Comparison of ENCODE assay signal across 9 cellular contexts in genomic region chr11:68373810-68374501, GRCh38.
A peak's percentile ranks its signal among the peaks of the same experiment; 100 is the strongest.
DNase-seq lines count a peak whose midpoint lies in the region; ATAC-seq, FAIRE-seq and TF ChIP-seq lines count a peak whose summit lies in the region.
"Had no signal": no experiment of that assay in that cellular context is flagged by ENCODE, and none has a peak within 500 bp of the region (broad histone marks: within the 10 kb centered on the region; RNA-seq: fewer than 3 reads in every experiment).

No MANE protein-coding gene starts in this region.

- CTCF ChIA-PET in H1 (lab: Charles Lee; ENCODE audit: partially characterized antibody): interaction anchor here (0.7 to 3.4 kb wide), 13 partner anchors 9 to 395 kb away, joined by 3 to 19 read pairs (median 3); no protein-coding TSS in a partner anchor
- CTCF ChIA-PET in CD4-positive, alpha-beta T cell (lab: Charles Lee): interaction anchor here (0.6 kb wide), 1 partner anchor 1845 kb away, joined by 4 read pairs; no protein-coding TSS in a partner anchor

- no peak overlapping the region for H3K4me3 Mint-ChIP-seq in CD4-positive, alpha-beta T cell

- H3K9me3 Mint-ChIP-seq in CD4-positive, alpha-beta T cell: no peaks in the 10 kb centered on the region

- H3K23ac ChIP-seq in H1 (ENCODE audit: insufficient read length): no peak overlapping the region

- TF ChIP-seq EP300 in H1 (IDR thresholded peaks at IDR 0.05; ENCODE audit: borderline replicate concordance in 1 of 2, low read depth in 2 of 2, low read length in 2 of 2): no peak

- no peaks in the 10 kb centered on the region for H3K79me2 ChIP-seq in H1 (ENCODE audit: control insufficient read depth in 1 of 2, insufficient read depth in 2 of 2, low read length in 2 of 2)

- H3K23me2 ChIP-seq in H1 (ENCODE audit: low read depth, low read length): no peaks in the 10 kb centered on the region

- H3K9me3 ChIP-seq in H1 (ENCODE audit: insufficient read depth in 2 of 2, low read depth in 1 of 2, low read length in 1 of 2) (no peaks in the 10 kb centered on the region; a peak in 1 of 4 replicates), mucosa of rectum (ENCODE audit: control insufficient read depth in 2 of 2, low read length in 2 of 2) (no peaks in the 10 kb centered on the region), uterus (no peaks in the 10 kb centered on the region)
- no peaks in the 10 kb centered on the region for H3K9me3 ChIP-seq in CD4-positive, alpha-beta T cell (ENCODE audit: control insufficient read depth, low read length)

- H4K91ac ChIP-seq in H1 (replicated peaks; ENCODE audit: insufficient read length, low read length): no peak overlapping the region

- H2AK5ac ChIP-seq in H1 (ENCODE audit: low read depth, low read length): no peak overlapping the region

- H3K27me3 ChIP-seq in H1 (replicated peaks in 1 of 4; ENCODE audit: control insufficient read depth in 3 of 4, extremely low read depth in 1 of 4, insufficient read depth in 3 of 4, low read length in 3 of 4): no peaks in the 10 kb centered on the region
- no peaks in the 10 kb centered on the region for H3K27me3 ChIP-seq in mucosa of rectum (ENCODE audit: control insufficient read depth in 2 of 2, insufficient read depth in 2 of 2, low read length in 2 of 2)
- no peaks in the 10 kb centered on the region for H3K27me3 ChIP-seq in uterus
- H3K27me3 ChIP-seq in CD4-positive, alpha-beta T cell (ENCODE audit: control insufficient read depth, insufficient read depth, low read length): no peaks in the 10 kb centered on the region

- 0 out of 2 replicates have a peak overlapping the region, but pooled peaks have one; percentile 24 for H2BK5ac ChIP-seq in H1 (ENCODE audit: low read depth, low read length)

- TF ChIP-seq CTCF in H1 (IDR thresholded peaks at IDR 0.05; ENCODE audit: control extremely low read depth in 1 of 3, insufficient read depth in 1 of 3, low read depth in 1 of 3, low read length in 3 of 3) (no peak), uterus (IDR thresholded peaks at IDR 0.05) (no peak)
- TF ChIP-seq CTCF in CD4-positive, alpha-beta T cell (IDR thresholded peaks at IDR 0.05): no peak

- H4K8ac ChIP-seq in H1 (ENCODE audit: extremely low read depth, insufficient read depth, low read length): peak overlapping the region; percentile 28

- intact Hi-C loops in uterus (cut with DNase I; ENCODE audit: low total_unique reads): no loop called here
- intact Hi-C loops in CD4-positive, alpha-beta T cell (cut with DNase I, micrococcal nuclease): no loop called here

- WGBS in H1 (ENCODE audit: extremely low coverage in 1 of 2, insufficient coverage in 1 of 2, insufficient read length in 1 of 2, insufficient replicate concordance in 2 of 2, low coverage in 1 of 2, low lambda C conversion rate in 2 of 2, missing lambda C conversion rate in 1 of 2), 2 experiments: 92% methylated on average over 33 of the region's 33 CpGs; no CpG with 5 or more reads in 1 of the 2 experiments

- no peak overlapping the region for H3K56ac ChIP-seq in H1 (replicated peaks; ENCODE audit: insufficient read length, low read depth, low read length)

- H3K27ac ChIP-seq in H1 (ENCODE audit: low read depth, low read length): no peak overlapping the region
- peak overlapping the region; percentile 69 to 70 for H3K27ac ChIP-seq in mucosa of rectum (ENCODE audit: low read depth in 2 of 2, low read length in 2 of 2)
- peak overlapping the region; percentile 85 to 88 for H3K27ac ChIP-seq in uterus
- no peak overlapping the region for H3K27ac ChIP-seq in CD4-positive, alpha-beta T cell (ENCODE audit: low read depth, low read length)

- H3K18ac ChIP-seq in H1 (ENCODE audit: extremely low read depth, low read length): no peak overlapping the region

- no peak for TF ChIP-seq RAD21 in H1 (IDR thresholded peaks at IDR 0.05 in 1 of 2, conservative IDR thresholded peaks at IDR 0.05 in 1 of 2; ENCODE audit: low read depth in 2 of 2, low read length in 2 of 2)

- TF ChIP-seq POLR2A in H1 (IDR thresholded peaks at IDR 0.05; ENCODE audit: control extremely low read depth in 1 of 2, low read depth in 2 of 2, low read length in 2 of 2) (no peak), uterus (IDR thresholded peaks at IDR 0.05) (no peak)

- H2BK120ac ChIP-seq in H1 (replicated peaks; ENCODE audit: low read depth, low read length): no peak overlapping the region

- no peak overlapping the region for H3K4me2 ChIP-seq in H1 (ENCODE audit: insufficient read depth in 1 of 2, low read depth in 2 of 2, low read length in 2 of 2)

- H3K9ac ChIP-seq in H1 (replicated peaks in 1 of 4; ENCODE audit: extremely low read depth in 1 of 4, low read depth in 3 of 4, low read length in 3 of 4): no peak overlapping the region
- H3K9ac ChIP-seq in mucosa of rectum (ENCODE audit: low read depth in 1 of 2, low read length in 2 of 2): peak overlapping the region in 1 of 2 donors; percentile 27

- no peak for ATAC-seq in CD4-positive, alpha-beta T cell (ENCODE audit: poor library complexity)
- ATAC-seq in HG02678 (IDR thresholded peaks at IDR 0.05; ENCODE audit: unreplicated experiment): no peak

- H3K4me1 ChIP-seq in H1 (replicated peaks in 1 of 4; ENCODE audit: control insufficient read depth in 3 of 4, insufficient read depth in 4 of 4, low read length in 3 of 4) (no peaks in the 10 kb centered on the region), mucosa of rectum (ENCODE audit: control insufficient read depth in 2 of 2, insufficient read depth in 2 of 2, low read length in 2 of 2) (peaks cover 29 to 38% of the 10 kb centered on the region in 2 donors), uterus (peaks cover 0 to 45% of the 10 kb centered on the region in 2 donors)

- H2BK12ac ChIP-seq in H1 (ENCODE audit: low read depth, low read length): no peak overlapping the region

- H2BK20ac ChIP-seq in H1 (ENCODE audit: low read length): no peak overlapping the region

- H2AFZ ChIP-seq in H1 (ENCODE audit: low read length): no peak overlapping the region

- H3K79me1 ChIP-seq in H1 (ENCODE audit: low read depth, low read length): no peaks in the 10 kb centered on the region; the same call in none of the 2 replicates

- H3K14ac ChIP-seq in H1 (ENCODE audit: insufficient read length): no peak overlapping the region

- H4K20me1 ChIP-seq in H1 (replicated peaks in 1 of 2; ENCODE audit: control insufficient read depth in 1 of 2, insufficient read depth in 2 of 2, low read length in 2 of 2): peaks cover 0 to 1% of the 10 kb centered on the region in 2 experiments

- no peaks in the 10 kb centered on the region for H3K36me3 Mint-ChIP-seq in CD4-positive, alpha-beta T cell (ENCODE audit: low read depth)

- H3K4me1 Mint-ChIP-seq in CD4-positive, alpha-beta T cell (ENCODE audit: low read depth): no peaks in the 10 kb centered on the region

- no peak for FAIRE-seq in H1 (lab: Jason Lieb, UNC)
- FAIRE-seq: H54 had no signal

- H3K27ac Mint-ChIP-seq in CD4-positive, alpha-beta T cell: no peak overlapping the region

- H3K27me3 Mint-ChIP-seq in CD4-positive, alpha-beta T cell: no peaks in the 10 kb centered on the region

- no peak overlapping the region for H4K5ac ChIP-seq in H1 (ENCODE audit: insufficient read length, low read depth, low read length)

- peak; percentile 4 for DNase-seq in NCI-H2227 treated with DMSO at 0.1 percent for 48 hours (lab: John Stamatoyannopoulos, UW)
- DNase-seq in NCI-H2227 (lab: John Stamatoyannopoulos, UW; ENCODE audit: unreplicated experiment): no peak
- DNase-seq in H1 (ENCODE audit: low read depth in 1 of 2, low spot score in 2 of 2): no peak
- peak in 1 of 2 donors; percentile 51 for DNase-seq in uterus
- no peak for DNase-seq in CD4-positive, alpha-beta T cell
- DNase-seq in NOMO-1 treated with dmso at 0.1 percent for 144 hours (lab: John Stamatoyannopoulos, UW; ENCODE audit: unreplicated experiment): no peak

- POLR2A ChIA-PET in H1 (lab: Charles Lee; ENCODE audit: partially characterized antibody): interaction anchor here (0.9 to 1.7 kb wide), 3 partner anchors 11 to 31 kb away, joined by 3 to 5 read pairs (median 4); no protein-coding TSS in a partner anchor
- POLR2A ChIA-PET in CD4-positive, alpha-beta T cell (lab: Charles Lee): no interaction called here

- H3K36me3 ChIP-seq in H1 (ENCODE audit: control insufficient read depth in 2 of 4, insufficient read depth in 4 of 4, low read length in 3 of 4) (0 out of 8 replicates have a peak, but pooled peaks cover 0 to 4% (median 0%) of the 10 kb centered on the region in 4 experiments), mucosa of rectum (ENCODE audit: control insufficient read depth in 2 of 2, insufficient read depth in 2 of 2, low read length in 2 of 2) (no peaks in the 10 kb centered on the region), uterus (no peaks in the 10 kb centered on the region)

- no peak overlapping the region for H3K4ac ChIP-seq in H1 (replicated peaks; ENCODE audit: insufficient read length, low read depth, low read length)

- no peak overlapping the region for H2BK15ac ChIP-seq in H1 (ENCODE audit: low read length)

- H3K4me3 ChIP-seq in H1 (ENCODE audit: extremely low read depth in 1 of 4, insufficient read depth in 2 of 4, low read depth in 3 of 4, low read length in 4 of 4): no peak overlapping the region
- peak overlapping the region in 1 of 2 donors; percentile 26 for H3K4me3 ChIP-seq in mucosa of rectum (ENCODE audit: low read length in 2 of 2)
- H3K4me3 ChIP-seq in uterus: peak overlapping the region; percentile 4

TF ChIP-seq in H1, 55 proteins besides CTCF, POLR2A, EP300 and RAD21 (continues in another document):
- TF ChIP-seq BRCA1 (IDR thresholded peaks at IDR 0.05; ENCODE audit: low read depth, low read length): no peak
- TF ChIP-seq TEAD4 (IDR thresholded peaks at IDR 0.05; ENCODE audit: low read depth, low read length): no peak
- no peak for TF ChIP-seq USF2 (IDR thresholded peaks at IDR 0.05; ENCODE audit: low read length)
- TF ChIP-seq SP2 (IDR thresholded peaks at IDR 0.05; ENCODE audit: low read length): no peak
- TF ChIP-seq POLR2AphosphoS5 (IDR thresholded peaks at IDR 0.05; ENCODE audit: low read depth, low read length): no peak
- no peak for TF ChIP-seq JUND (IDR thresholded peaks at IDR 0.05; ENCODE audit: low read length)
- TF ChIP-seq TAF1 (IDR thresholded peaks at IDR 0.05; ENCODE audit: low read depth, low read length): no peak
- TF ChIP-seq SIX5 (IDR thresholded peaks at IDR 0.05; ENCODE audit: low read depth, low read length): no peak
- no peak for TF ChIP-seq ATF3 (IDR thresholded peaks at IDR 0.05; ENCODE audit: insufficient read depth, low read depth, low read length)
- TF ChIP-seq KDM4A (IDR thresholded peaks at IDR 0.05; ENCODE audit: low read depth, low read length, severe bottlenecking): no peak

Comparison
In these comparisons a context has a peak if more than half of its experiments do, and no peak if none do; other contexts are left out.
1. H3K27ac ChIP-seq: peak in mucosa of rectum (2 of 2) and uterus (2 of 2); none in H1 (single experiment) and CD4-positive, alpha-beta T cell (single experiment).
2. H3K4me3 ChIP-seq: peak in uterus (2 of 2); none in H1 (0 of 4).